In the genomic region with DNA sequence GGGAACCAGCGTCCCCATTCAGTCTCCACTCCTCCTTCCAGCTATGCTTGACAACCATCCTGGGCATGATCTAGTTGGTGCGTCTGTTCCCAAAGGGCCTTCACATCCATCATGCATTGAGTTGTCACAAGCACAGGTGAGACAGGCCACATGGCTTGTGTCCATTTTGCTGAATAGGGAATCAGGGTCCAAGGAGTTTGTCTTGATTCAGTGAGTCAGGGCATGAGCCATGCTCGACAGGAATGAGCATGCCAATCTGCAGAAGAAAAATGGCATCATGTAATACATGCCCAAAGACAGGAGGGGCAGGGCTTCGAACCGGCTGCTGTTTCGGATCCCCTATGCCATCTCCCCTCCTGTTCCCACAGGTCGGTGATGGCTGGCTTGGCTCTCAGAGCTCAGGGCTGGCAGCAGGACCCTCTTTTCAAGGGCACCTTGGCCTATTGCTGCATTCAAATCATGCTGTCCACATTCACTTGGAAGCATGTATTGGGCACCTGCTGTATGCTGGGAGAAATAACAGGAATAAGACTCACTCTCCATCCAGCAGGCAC, we compare ENCODE assay signal across 24 cellular contexts. TPM values are rescaled to one million over a fixed set of nuclear protein-coding genes. Genes with fewer than 3 reads are reported as not detected.
DNase-seq lines count a peak whose midpoint lies in the region; ATAC-seq, FAIRE-seq and TF ChIP-seq lines count a peak whose summit lies in the region.
"Had no signal": no experiment of that assay in that cellular context is flagged by ENCODE, and none has a peak within 500 bp of the region (broad histone marks: within the 10 kb centered on the region; RNA-seq: fewer than 3 reads in every experiment).

No MANE protein-coding gene starts in this region.

- no peak for TF ChIP-seq EP300 in K562 (IDR thresholded peaks at IDR 0.05; ENCODE audit: low read length)
- TF ChIP-seq EP300 in sigmoid colon (IDR thresholded peaks at IDR 0.05): no peak
- no peak for TF ChIP-seq EP300 in stomach (IDR thresholded peaks at IDR 0.05)

- H4K20me1 ChIP-seq in K562 (replicated peaks; ENCODE audit: control insufficient read depth, insufficient read depth, low read length): peaks cover 8% of the 10 kb centered on the region; the same call in 1 of the 2 replicates
- H4K20me1 ChIP-seq: BLaER1 had no signal

- peaks cover 17 to 69% of the 10 kb centered on the region in 2 experiments; a peak in 4 of 5 replicates for H3K27me3 ChIP-seq in K562 (ENCODE audit: control insufficient read depth in 2 of 2, insufficient read depth in 2 of 2, low read length in 2 of 2)
- no peaks in the 10 kb centered on the region for H3K27me3 ChIP-seq in sigmoid colon
- H3K27me3 ChIP-seq in stomach: peaks cover 0 to 13% (median 0%) of the 10 kb centered on the region in 3 donors
- H3K27me3 ChIP-seq: BLaER1 had no signal

- TF ChIP-seq RAD21 in K562 (CRISPR knock-in tag; conservative IDR thresholded peaks at IDR 0.05 in 1 of 2, IDR thresholded peaks at IDR 0.05 in 1 of 2): no peak

- intact Hi-C loops in CD14-positive monocyte (cut with micrococcal nuclease): no loop called here
- intact Hi-C loops in K562 (cut with micrococcal nuclease): no loop called here
- intact Hi-C loops in sigmoid colon (cut with DNase I): no loop called here
- intact Hi-C loops in stomach (cut with DNase I; ENCODE audit: low total_unique reads): no loop called here

- no peak overlapping the region for H2AFZ ChIP-seq in K562 (ENCODE audit: low read depth, low read length)
- H2AFZ ChIP-seq: GM23338 had no signal

- FAIRE-seq in K562 (lab: Jason Lieb, UNC) (no peak), urothelium cell line (lab: Jason Lieb, UNC) (no peak)
- FAIRE-seq: GM12891 had no signal

- WGBS in K562 (ENCODE audit: insufficient coverage, low coverage, missing lambda C conversion rate): 0% methylated on average over 7 of the region's 7 CpGs
- WGBS in sigmoid colon, 2 donors: 93% methylated on average over 7 of the region's 7 CpGs
- WGBS in stomach, 5 donors: 86 to 94% (median 93%) methylated on average over 6 to 7 of the region's 7 CpGs

- H3K36me3 ChIP-seq in K562 (ENCODE audit: control insufficient read depth, insufficient read depth, low read length): no peaks in the 10 kb centered on the region
- no peaks in the 10 kb centered on the region for H3K36me3 ChIP-seq in sigmoid colon
- H3K36me3 ChIP-seq in stomach: no peaks in the 10 kb centered on the region
- H3K36me3 ChIP-seq: BLaER1, HAP-1 had no signal

- no peaks in the 10 kb centered on the region for H3K4me1 Mint-ChIP-seq in CD14-positive monocyte
- H3K4me1 Mint-ChIP-seq: CD4-positive, alpha-beta memory T cell; GM23338 had no signal

- POLR2A ChIA-PET in K562 (lab: Yijun Ruan, JAX): interaction anchor here (0.8 kb wide), 1 partner anchor 33 kb away, joined by 4 read pairs; no protein-coding TSS in a partner anchor

- CTCF ChIA-PET in K562 (lab: Yijun Ruan, JAX; ENCODE audit: low intra/inter-chr PET ratio): no interaction called here

- no peak overlapping the region for H3K4me3 ChIP-seq in K562
- no peak overlapping the region for H3K4me3 ChIP-seq in sigmoid colon
- H3K4me3 ChIP-seq in stomach: no peak overlapping the region
- H3K4me3 ChIP-seq: BLaER1, GM23338, HAP-1 had no signal

- H3K27ac ChIP-seq in K562 (ENCODE audit: extremely low read depth, low read depth, low read length) (no peak overlapping the region; the same call in 2 of the 3 replicates), sigmoid colon (no peak overlapping the region), stomach (no peak overlapping the region)
- H3K27ac ChIP-seq: BLaER1 had no signal

- H3K9ac ChIP-seq in K562 (ENCODE audit: insufficient read depth in 1 of 2, low read depth in 2 of 2, low read length in 2 of 2): no peak overlapping the region
- H3K9ac ChIP-seq: BLaER1 had no signal

- no peaks in the 10 kb centered on the region for H3K9me1 ChIP-seq in K562 (ENCODE audit: control insufficient read depth, insufficient read depth, low read length)

- TF ChIP-seq CTCF in CD14-positive monocyte (IDR thresholded peaks at IDR 0.05) (no peak), K562 (IDR thresholded peaks at IDR 0.05 in 2 of 3, conservative IDR thresholded peaks at IDR 0.05 in 1 of 3; ENCODE audit: insufficient read depth in 2 of 3, low read depth in 1 of 3, low read length in 3 of 3) (no peak), sigmoid colon (IDR thresholded peaks at IDR 0.05) (no peak), stomach (IDR thresholded peaks at IDR 0.05) (no peak)

- ATAC-seq in K562: no peak
- ATAC-seq in esophagus mucosa: peak; percentile 76
- ATAC-seq: GM23338, Panc1 had no signal

- TF ChIP-seq POLR2A in K562 (conservative IDR thresholded peaks at IDR 0.05): no peak
- no peak for TF ChIP-seq POLR2A in sigmoid colon (IDR thresholded peaks at IDR 0.05)
- TF ChIP-seq POLR2A in stomach (IDR thresholded peaks at IDR 0.05): no peak

- BruUV-seq in K562 (replicated peaks; lab: Mats Ljungman, UMichigan): no TSS peak

- peaks cover 5 to 10% (median 9%) of the 10 kb centered on the region in 3 donors for H3K27me3 Mint-ChIP-seq in CD14-positive monocyte (ENCODE audit: low read depth in 3 of 3)

- H3K4me3 Mint-ChIP-seq in CD14-positive monocyte: no peak overlapping the region
- H3K4me3 Mint-ChIP-seq: CD4-positive, alpha-beta memory T cell; GM23338 had no signal

- no peak overlapping the region for H3K4me2 ChIP-seq in K562 (ENCODE audit: insufficient read depth, low read length)
- H3K4me2 ChIP-seq: BLaER1, GM23338 had no signal

- no peaks in the 10 kb centered on the region for H3K79me2 ChIP-seq in K562 (ENCODE audit: control insufficient read depth, insufficient read depth, low read length)

- in situ Hi-C loops in K562 (cut with MboI): no loop called here

- H3K36me3 Mint-ChIP-seq in CD14-positive monocyte: no peaks in the 10 kb centered on the region
- H3K36me3 Mint-ChIP-seq: CD4-positive, alpha-beta memory T cell had no signal

- H3K9me3 ChIP-seq in K562 (replicated peaks; ENCODE audit: control insufficient read depth, insufficient read depth, low read depth, low read length) (no peaks in the 10 kb centered on the region), sigmoid colon (no peaks in the 10 kb centered on the region), stomach (no peaks in the 10 kb centered on the region)
- H3K9me3 ChIP-seq: BLaER1, Caco-2, HAP-1 had no signal

- H3K9me3 Mint-ChIP-seq in CD14-positive monocyte: no peaks in the 10 kb centered on the region
- H3K9me3 Mint-ChIP-seq: GM23338 had no signal

- H3K27ac Mint-ChIP-seq in CD14-positive monocyte: no peak overlapping the region
- H3K27ac Mint-ChIP-seq: CD4-positive, alpha-beta memory T cell; GM23338 had no signal

- H3K4me1 ChIP-seq in K562 (replicated peaks in 1 of 2; ENCODE audit: control insufficient read depth in 2 of 2, insufficient read depth in 2 of 2, low read length in 2 of 2): no peaks in the 10 kb centered on the region
- peaks cover 0 to 4% (median 0%) of the 10 kb centered on the region in 4 donors for H3K4me1 ChIP-seq in sigmoid colon
- H3K4me1 ChIP-seq in stomach: peaks cover 0 to 8% (median 0%) of the 10 kb centered on the region in 4 donors
- H3K4me1 ChIP-seq: Caco-2, HAP-1 had no signal

- DNase-seq in CD14-positive monocyte (ENCODE audit: low spot score): peak; percentile 19
- DNase-seq in K562 (ENCODE audit: extremely low read depth in 1 of 4, low spot score in 3 of 4): no peak
- peak; percentile 48 for DNase-seq in sigmoid colon
- no peak for DNase-seq in urothelium cell line (ENCODE audit: low spot score)
- no peak for DNase-seq in stomach
- no peak for DNase-seq in NCI-H1048 (lab: John Stamatoyannopoulos, UW)
- DNase-seq: ACHN; Caco-2; CD4-positive, alpha-beta memory T cell; IMR-90; MV-4-11; NCI-H1694 treated with DMSO at 0.1 percent for 48 hours; NCI-H2081 treated with DMSO at 0.1 percent for 48 hours; NCI-H2171 treated with DMSO at 0.1 percent for 48 hours; NCI-H524 treated with DMSO at 0.1 percent for 48 hours; NCI-H82 had no signal

RNA-seq across cellular contexts. Expression of a gene that starts 44.5 kb away (rescaled TPM):
- not detected for polyA plus RNA-seq in CD14-positive monocyte
- not detected in 2 replicates for total RNA-seq in K562 (2011; cell fraction: chromatin; rRNA removed; ENCODE audit: low replicate concordance)
- not detected in 2 replicates for total RNA-seq in K562 (2011; cell fraction: nucleolus; rRNA removed)
- total RNA-seq in K562 (2011; cell fraction: nucleoplasm; rRNA removed): not detected in 2 replicates
- not detected in 2 replicates for total RNA-seq in K562 (2014; rRNA removed)
- not detected in 2 replicates for total RNA-seq in K562 (2014; rRNA removed; fragmentation: Illumina TruSeq; extraction: Trizol)
- total RNA-seq in K562 (2015; rRNA removed; fragmentation: Illumina TruSeq; extraction: Trizol): not detected in 2 replicates
- total RNA-seq in K562 (2021): not detected in 2 replicates
- polyA plus RNA-seq in K562 (2011; rRNA removed): not detected in 2 replicates
- not detected in 2 replicates for polyA plus RNA-seq in K562 (2011; cell fraction: cytosol; rRNA removed)
- polyA plus RNA-seq in K562 (2011; cell fraction: nucleus; rRNA removed): not detected in 2 replicates
- polyA plus RNA-seq in K562 (2012): not detected in 2 replicates
- not detected in 2 replicates for polyA plus RNA-seq in K562 (2014; fragmentation: Illumina TruSeq; extraction: Trizol)
- not detected for polyA plus RNA-seq in K562 (2014; fragmentation: Nextera tagmentation; extraction: Ambion mirVana)
- polyA plus RNA-seq in K562 (2014; rRNA removed): not detected in 2 replicates
- not detected in 2 replicates for polyA minus RNA-seq in K562 (2011; rRNA and poly(A)+ RNA removed)
- polyA minus RNA-seq in K562 (2011; cell fraction: cytosol; rRNA and poly(A)+ RNA removed): not detected in 2 replicates
- not detected in 2 replicates for polyA minus RNA-seq in K562 (2011; cell fraction: nucleus; rRNA and poly(A)+ RNA removed)
- total RNA-seq in esophagus mucosa: 608 TPM
- total RNA-seq in sigmoid colon: under 1 TPM in 2 of 4 donors, not detected in 2; under 0.01 to 0.16 TPM
- under 1 TPM; under 0.01 to 0.60 (median 0.48) TPM for polyA plus RNA-seq in sigmoid colon
- total RNA-seq in stomach: 1 to 10 TPM in 1 of 5 donors, under 1 TPM in 3, not detected in 1; under 0.01 to 3.5 (median 0.40) TPM
- polyA plus RNA-seq in stomach: 10 to 100 TPM in 1 of 3 donors, under 1 TPM in 1, not detected in 1; 0.12 to 42.2 TPM
- total RNA-seq: Caco-2; CD4-positive, alpha-beta memory T cell; G401; SK-MEL-5 had no signal
- polyA plus RNA-seq: CD4-positive, alpha-beta memory T cell had no signal

RNA-seq across cellular contexts. Expression of a gene that starts 49.7 kb away (rescaled TPM):
- polyA plus RNA-seq in CD14-positive monocyte (not detected), K562 (2011; rRNA removed) (not detected in 2 replicates), K562 (2014; fragmentation: Illumina TruSeq; extraction: Trizol) (not detected in 2 replicates), K562 (2014; fragmentation: Nextera tagmentation; extraction: Ambion mirVana) (not detected), K562 (2014; rRNA removed) (not detected in 2 replicates), sigmoid colon (10 to 100 TPM in 1 of 3 donors, 1 to 10 TPM in 2; 3.1 to 34.9 (median 4.8) TPM), stomach (10 to 100 TPM in 1 of 3 donors, 1 to 10 TPM in 2; 6.4 to 12.0 (median 7.0) TPM)
- total RNA-seq in K562 (2011; cell fraction: chromatin; rRNA removed; ENCODE audit: low replicate concordance): not detected in 2 replicates
- total RNA-seq in K562 (2011; cell fraction: nucleolus; rRNA removed): not detected in 2 replicates
- not detected in 2 replicates for total RNA-seq in K562 (2011; cell fraction: nucleoplasm; rRNA removed)
- total RNA-seq in K562 (2014; rRNA removed) (not detected in 2 replicates), K562 (2014; rRNA removed; fragmentation: Illumina TruSeq; extraction: Trizol) (not detected in 2 replicates), K562 (2015; rRNA removed; fragmentation: Illumina TruSeq; extraction: Trizol) (not detected in 2 replicates), K562 (2021) (not detected in 2 replicates), esophagus mucosa (3.9 TPM), sigmoid colon (under 1 TPM in 1 of 4 donors, not detected in 3; 0.81 TPM), stomach (1 to 10 TPM in 1 of 5 donors, not detected in 4; 1.5 TPM)
- polyA plus RNA-seq in K562 (2011; cell fraction: cytosol; rRNA removed): not detected in 2 replicates
- polyA plus RNA-seq in K562 (2011; cell fraction: nucleus; rRNA removed): not detected in 2 replicates
- not detected in 2 replicates for polyA plus RNA-seq in K562 (2012)
- polyA minus RNA-seq in K562 (2011; rRNA and poly(A)+ RNA removed): not detected in 2 replicates
- not detected in 2 replicates for polyA minus RNA-seq in K562 (2011; cell fraction: cytosol; rRNA and poly(A)+ RNA removed)
- not detected in 2 replicates for polyA minus RNA-seq in K562 (2011; cell fraction: nucleus; rRNA and poly(A)+ RNA removed)
- total RNA-seq: CD4-positive, alpha-beta memory T cell; SK-MEL-5 had no signal
- polyA plus RNA-seq: CD4-positive, alpha-beta memory T cell had no signal

Comparison
In these comparisons a context has a peak if more than half of its experiments do, and no peak if none do; other contexts are left out.
1. DNase-seq: peak in CD14-positive monocyte (single experiment) and sigmoid colon (single experiment); none in K562 (0 of 4), urothelium cell line (single experiment), stomach (single experiment) and NCI-H1048 (single experiment).
2. RNA of a gene that starts 44.5 kb away (total RNA-seq): 608 TPM in esophagus mucosa (single experiment); under 0.01 to 3.5 TPM in stomach, not detected in K562 and under 0.01 to 0.16 TPM in sigmoid colon; every median in the first group is over 100 times any median in the second.